Comparison of ENCODE assay signal across 22 cellular contexts in genomic region chr6:77021232-77021631, GRCh38.
DNase-seq lines count a peak whose midpoint lies in the region; ATAC-seq, FAIRE-seq and TF ChIP-seq lines count a peak whose summit lies in the region.
"Had no signal": no experiment of that assay in that cellular context is flagged by ENCODE, and none has a peak within 500 bp of the region (broad histone marks: within the 10 kb centered on the region; RNA-seq: fewer than 3 reads in every experiment).

No MANE protein-coding gene starts in this region.

- no peaks in the 10 kb centered on the region for H3K9me3 ChIP-seq in liver (ENCODE audit: control insufficient read depth in 4 of 4, low read length in 3 of 4)
- H3K9me3 ChIP-seq in HepG2 (ENCODE audit: low read length), result no peaks in the 10 kb centered on the region
- no peaks in the 10 kb centered on the region for H3K9me3 ChIP-seq in kidney (ENCODE audit: control insufficient read depth in 1 of 2, low read length in 2 of 2)
- H3K9me3 ChIP-seq in hepatocyte (ENCODE audit: low read depth), result no peaks in the 10 kb centered on the region
- H3K9me3 ChIP-seq in OCI-LY7 (ENCODE audit: low read length), result no peaks in the 10 kb centered on the region
- H3K9me3 ChIP-seq: BE2C had no signal

- TF ChIP-seq CTCF in liver (IDR thresholded peaks at IDR 0.05; ENCODE audit: low read depth, low read length, missing input control), result no peak
- TF ChIP-seq CTCF in HepG2 (CRISPR knock-in tag; IDR thresholded peaks at IDR 0.05), result no peak
- 0 out of 2 replicates have a peak, but pooled peaks have one; percentile 19 for TF ChIP-seq CTCF in VCaP (conservative IDR thresholded peaks at IDR 0.05)
- no peak for TF ChIP-seq CTCF in kidney (IDR thresholded peaks at IDR 0.05; ENCODE audit: borderline replicate concordance, extremely low read depth, insufficient read depth)
- TF ChIP-seq CTCF in hepatocyte (IDR thresholded peaks at IDR 0.05; ENCODE audit: poor library complexity), result no peak
- TF ChIP-seq CTCF in OCI-LY7 (conservative IDR thresholded peaks at IDR 0.05; ENCODE audit: low read length), result no peak

- H3K27ac ChIP-seq in liver (ENCODE audit: low read depth in 1 of 2, low read length in 2 of 2) (no peak overlapping the region), HepG2 (ENCODE audit: extremely low read length, insufficient read depth, low read length) (no peak overlapping the region), VCaP (no peak overlapping the region), kidney (ENCODE audit: low read depth in 2 of 2, low read length in 2 of 2) (no peak overlapping the region), hepatocyte (no peak overlapping the region), OCI-LY7 (ENCODE audit: low read depth, low read length, poor library complexity, severe bottlenecking) (no peak overlapping the region)
- H3K27ac ChIP-seq: SK-N-MC had no signal

- TF ChIP-seq EP300 in HepG2 (IDR thresholded peaks at IDR 0.05; ENCODE audit: low read depth in 2 of 2, low read length in 2 of 2) (no peak), HepG2 (CRISPR knock-in tag; IDR thresholded peaks at IDR 0.05; ENCODE audit: borderline replicate concordance) (no peak)

- no peak for TF ChIP-seq POLR2A in HepG2 (IDR thresholded peaks at IDR 0.05; ENCODE audit: insufficient read depth in 1 of 2, low read depth in 2 of 2, low read length in 2 of 2)

- H3K4me2 ChIP-seq in HepG2 (ENCODE audit: low read depth, low read length), result no peak overlapping the region
- H3K4me2 ChIP-seq in hepatocyte, result no peak overlapping the region
- no peak overlapping the region for H3K4me2 ChIP-seq in OCI-LY7 (ENCODE audit: low read length)
- H3K4me2 ChIP-seq: GM23338 had no signal

- intact Hi-C loops in HepG2 (cut with micrococcal nuclease; ENCODE audit: unreplicated experiment) (no loop called here), kidney (cut with DNase I) (no loop called here), OCI-LY7 (cut with micrococcal nuclease; ENCODE audit: unreplicated experiment) (no loop called here)

- DNase-seq in HepG2 (ENCODE audit: low spot score), result no peak
- no peak for DNase-seq in kidney
- no peak for DNase-seq in hepatocyte (ENCODE audit: low spot score)
- DNase-seq in OCI-LY7 (ENCODE audit: low spot score), result no peak
- no peak for DNase-seq in HEK293T (ENCODE audit: extremely low spot score)
- DNase-seq in NCI-H2081 treated with DMSO at 0.1 percent for 48 hours (lab: John Stamatoyannopoulos, UW), result no peak
- DNase-seq: BE2C; CD4-positive, alpha-beta T cell; DMS153; NCI-H1105; NCI-H2107; NCI-H510A; NCI-H748 treated with DMSO at 0.1 percent for 48 hours; NK-92 treated with Interleukin-12 subunit alpha and Interleukin-12 subunit beta, amount 100 ng/mL, for 24 hours; OCI-M1; SHP77 had no signal

- H3K9ac ChIP-seq in liver (ENCODE audit: low read depth in 1 of 2, low read length in 2 of 2), result no peak overlapping the region
- no peak overlapping the region for H3K9ac ChIP-seq in HepG2 (ENCODE audit: insufficient read depth, low read depth, low read length)
- H3K9ac ChIP-seq in kidney (ENCODE audit: low read length in 2 of 2), result no peak overlapping the region

- H2AFZ ChIP-seq in HepG2 (ENCODE audit: low read length), result no peak overlapping the region
- no peak overlapping the region for H2AFZ ChIP-seq in hepatocyte
- no peak overlapping the region for H2AFZ ChIP-seq in OCI-LY7 (ENCODE audit: low read length)
- H2AFZ ChIP-seq: GM23338 had no signal

- H4K20me1 ChIP-seq in HepG2 (ENCODE audit: insufficient read depth, low read length) (no peaks in the 10 kb centered on the region), hepatocyte (ENCODE audit: insufficient read depth, poor library complexity, severe bottlenecking) (no peaks in the 10 kb centered on the region), OCI-LY7 (ENCODE audit: insufficient read depth, low read length) (no peaks in the 10 kb centered on the region)

- no peak for ATAC-seq in HepG2
- ATAC-seq: GM12878, GM23338 had no signal

- H3K79me2 ChIP-seq in HepG2 (ENCODE audit: insufficient read depth, low read length) (no peaks in the 10 kb centered on the region), hepatocyte (no peaks in the 10 kb centered on the region), OCI-LY7 (ENCODE audit: insufficient read depth, low read depth, low read length) (no peaks in the 10 kb centered on the region)

- H3K36me3 ChIP-seq in liver (ENCODE audit: control insufficient read depth in 4 of 4, insufficient read depth in 3 of 4, low read depth in 1 of 4, low read length in 3 of 4), result no peaks in the 10 kb centered on the region
- H3K36me3 ChIP-seq in HepG2 (replicated peaks in 1 of 2; ENCODE audit: control insufficient read depth in 1 of 2, insufficient read depth in 2 of 2, low read length in 2 of 2), result no peaks in the 10 kb centered on the region
- H3K36me3 ChIP-seq in kidney (ENCODE audit: control insufficient read depth in 1 of 2, insufficient read depth in 2 of 2, low read length in 2 of 2), result no peaks in the 10 kb centered on the region
- no peaks in the 10 kb centered on the region for H3K36me3 ChIP-seq in hepatocyte (replicated peaks; ENCODE audit: insufficient read depth, low read depth)
- no peaks in the 10 kb centered on the region for H3K36me3 ChIP-seq in OCI-LY7 (ENCODE audit: insufficient read depth, low read length)
- H3K36me3 ChIP-seq: BE2C had no signal

- CTCF ChIA-PET in HepG2 (lab: Yijun Ruan, JAX; ENCODE audit: low intra/inter-chr PET ratio, low total read pairs), result no interaction called here
- CTCF ChIA-PET in OCI-LY7 (lab: Charles Lee; ENCODE audit: unreplicated experiment), result no interaction called here
- CTCF ChIA-PET in HEK293T (lab: Yijun Ruan, JAX), result no interaction called here

- TF ChIP-seq RAD21 in liver (IDR thresholded peaks at IDR 0.05), result peak; percentile 4 to 43
- no peak for TF ChIP-seq RAD21 in HepG2 (CRISPR knock-in tag; IDR thresholded peaks at IDR 0.05)

- H3K4me3 ChIP-seq in liver (ENCODE audit: low read depth in 1 of 3, low read length in 3 of 3) (no peak overlapping the region), HepG2 (replicated peaks in 1 of 3; ENCODE audit: insufficient read depth in 1 of 3, low read depth in 2 of 3, low read length in 3 of 3) (no peak overlapping the region), kidney (ENCODE audit: low read length in 2 of 2) (no peak overlapping the region), hepatocyte (no peak overlapping the region), OCI-LY7 (ENCODE audit: low read depth, low read length, poor library complexity, severe bottlenecking) (no peak overlapping the region)
- H3K4me3 ChIP-seq: GM12878, GM23338, SK-N-MC had no signal

- BruUV-seq in HepG2 (replicated peaks; lab: Mats Ljungman, UMichigan) (no TSS peak), OCI-LY7 (replicated peaks; lab: Mats Ljungman, UMichigan) (no TSS peak)

- H3K4me1 ChIP-seq in liver (ENCODE audit: control insufficient read depth in 4 of 4, insufficient read depth in 4 of 4, low read length in 3 of 4), result peaks cover 0 to 10% (median 3%) of the 10 kb centered on the region in 4 donors
- no peaks in the 10 kb centered on the region for H3K4me1 ChIP-seq in HepG2 (ENCODE audit: insufficient read depth, low read length)
- no peaks in the 10 kb centered on the region for H3K4me1 ChIP-seq in kidney (ENCODE audit: control insufficient read depth in 1 of 2, insufficient read depth in 1 of 2, low read depth in 1 of 2, low read length in 2 of 2)
- no peaks in the 10 kb centered on the region for H3K4me1 ChIP-seq in hepatocyte (ENCODE audit: insufficient read depth)
- H3K4me1 ChIP-seq in OCI-LY7 (ENCODE audit: insufficient read depth, low read length, poor library complexity, severe bottlenecking), result no peaks in the 10 kb centered on the region
- H3K4me1 ChIP-seq: BE2C had no signal

- POLR2A ChIA-PET in HepG2 (lab: Yijun Ruan, JAX) (no interaction called here), OCI-LY7 (lab: Charles Lee) (no interaction called here), HEK293T (lab: Yijun Ruan, JAX) (no interaction called here)

- FAIRE-seq in HepG2 (lab: Jason Lieb, UNC) (no peak), kidney (lab: Jason Lieb, UNC) (peak; percentile 6)
- FAIRE-seq: GM12878, GM19239 had no signal

- in situ Hi-C loops in HepG2 (cut with HindIII; ENCODE audit: extremely low pct_ligation_motif_present, low pct_unique_long_range_greater_than_20kb), result no loop called here

- no peaks in the 10 kb centered on the region for H3K9me2 ChIP-seq in hepatocyte (replicated peaks; ENCODE audit: insufficient read depth)
- H3K9me2 ChIP-seq in OCI-LY7 (ENCODE audit: insufficient read depth, low read length), result no peaks in the 10 kb centered on the region

- H3K27me3 ChIP-seq in liver (ENCODE audit: control insufficient read depth in 4 of 4, insufficient read depth in 4 of 4, low read length in 3 of 4) (no peaks in the 10 kb centered on the region), HepG2 (ENCODE audit: control insufficient read depth in 1 of 2, insufficient read depth in 2 of 2, low read length in 2 of 2) (no peaks in the 10 kb centered on the region), hepatocyte (no peaks in the 10 kb centered on the region)
- H3K27me3 ChIP-seq: BE2C had no signal

TF ChIP-seq in HepG2, 621 proteins besides CTCF, POLR2A, EP300 and RAD21 (continues in another document):
- no peak for TF ChIP-seq HOXD1 (CRISPR knock-in tag; IDR thresholded peaks at IDR 0.05)
- TF ChIP-seq NKX3-1 (CRISPR knock-in tag; IDR thresholded peaks at IDR 0.05), result no peak
- no peak for TF ChIP-seq SRF (IDR thresholded peaks at IDR 0.05; ENCODE audit: low read depth, low read length)
- TF ChIP-seq ZNF251 (CRISPR knock-in tag; IDR thresholded peaks at IDR 0.05), result no peak
- TF ChIP-seq ZNF101 (CRISPR knock-in tag; IDR thresholded peaks at IDR 0.05; ENCODE audit: borderline replicate concordance, low read depth), result no peak
- TF ChIP-seq ZNF780A (CRISPR knock-in tag; IDR thresholded peaks at IDR 0.05), result no peak
- TF ChIP-seq SMAD3 (CRISPR knock-in tag; IDR thresholded peaks at IDR 0.05), result no peak
- no peak for TF ChIP-seq ZNF839 (CRISPR knock-in tag; IDR thresholded peaks at IDR 0.05; ENCODE audit: borderline replicate concordance)
- no peak for TF ChIP-seq RFX3 (CRISPR knock-in tag; IDR thresholded peaks at IDR 0.05)
- no peak for TF ChIP-seq ZNF317 (CRISPR knock-in tag; IDR thresholded peaks at IDR 0.05)

TF ChIP-seq in HEK293T, 16 proteins besides CTCF, POLR2A, EP300 and RAD21:
- TF ChIP-seq TARDBP (IDR thresholded peaks at IDR 0.05) (no peak), L3MBTL2 (conservative IDR thresholded peaks at IDR 0.05) (no peak), HDGF (IDR thresholded peaks at IDR 0.05; ENCODE audit: borderline replicate concordance) (no peak), FOXA1 (IDR thresholded peaks at IDR 0.05) (no peak), BHLHE40 (IDR thresholded peaks at IDR 0.05; ENCODE audit: borderline replicate concordance) (no peak), SUZ12 (IDR thresholded peaks at IDR 0.05) (no peak), FOXK2 (IDR thresholded peaks at IDR 0.05) (no peak), ZNF384 (IDR thresholded peaks at IDR 0.05) (no peak), ARNT (IDR thresholded peaks at IDR 0.05) (no peak), CTBP1 (IDR thresholded peaks at IDR 0.05; ENCODE audit: borderline replicate concordance) (no peak), LEF1 (IDR thresholded peaks at IDR 0.05; ENCODE audit: borderline replicate concordance) (no peak), SP1 (IDR thresholded peaks at IDR 0.05) (no peak), NFRKB (IDR thresholded peaks at IDR 0.05) (no peak), ELF4 (IDR thresholded peaks at IDR 0.05) (no peak), FOXM1 (IDR thresholded peaks at IDR 0.05; ENCODE audit: borderline replicate concordance) (no peak)
